ENCODE assay signal across 15 cellular contexts in the genomic region with DNA sequence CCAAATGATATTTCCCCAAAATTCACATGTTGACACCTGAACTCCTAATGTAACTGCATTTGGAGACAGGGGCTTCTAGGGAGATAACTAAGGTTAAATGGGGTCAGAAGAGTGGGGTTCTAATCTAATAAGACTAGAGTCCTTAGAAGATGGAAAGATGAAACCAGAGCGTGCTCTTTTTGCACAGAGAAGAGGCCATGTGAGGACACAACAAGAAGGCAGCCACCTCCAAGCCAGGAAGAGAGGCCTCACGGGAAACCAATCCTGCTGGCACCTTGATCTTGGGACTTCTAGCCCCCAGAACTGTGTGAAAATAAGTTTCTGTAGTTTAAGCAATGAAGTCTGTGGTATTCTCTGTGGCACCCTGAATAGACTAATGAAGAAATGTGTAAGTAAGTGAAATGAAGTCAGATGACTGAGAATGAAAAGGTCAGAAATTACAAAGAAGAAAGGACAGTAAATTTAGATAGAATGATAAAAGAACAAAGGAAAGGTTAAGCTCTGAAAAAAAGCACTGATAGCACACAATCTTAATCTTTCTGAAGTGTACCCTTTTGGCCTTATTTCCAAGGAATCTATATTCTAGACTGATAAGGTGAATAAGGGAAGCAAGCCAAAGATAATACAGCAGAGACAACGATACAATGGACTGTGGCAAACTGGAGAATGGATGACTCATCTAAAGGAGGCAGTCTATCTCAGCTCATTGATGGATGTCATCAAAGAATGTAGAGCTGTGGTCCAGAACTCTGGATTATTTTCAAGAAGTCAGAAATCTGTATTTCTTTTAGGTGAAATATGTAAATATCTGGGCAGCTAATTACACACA.
DNase-seq lines count a peak whose midpoint lies in the region; ATAC-seq, FAIRE-seq and TF ChIP-seq lines count a peak whose summit lies in the region.
"Had no signal": no experiment of that assay in that cellular context is flagged by ENCODE, and none has a peak within 500 bp of the region (broad histone marks: within the 10 kb centered on the region; RNA-seq: fewer than 3 reads in every experiment).

No MANE protein-coding gene starts in this region.

- H3K4me1 Mint-ChIP-seq in Calu3 (ENCODE audit: low read depth, unreplicated experiment) = no peaks in the 10 kb centered on the region

- H3K4me3 Mint-ChIP-seq in Calu3 (ENCODE audit: low read depth, unreplicated experiment) = no peak overlapping the region
- H3K4me3 Mint-ChIP-seq: activated CD4-positive, alpha-beta memory T cell treated with anti-CD3 and anti-CD28 coated beads for 36 hours; activated naive CD4-positive, alpha-beta T cell treated with anti-CD3 and anti-CD28 coated beads for 36 hours had no signal

- H3K4me1 ChIP-seq in BLaER1 (peaks cover 20% of the 10 kb centered on the region), OCI-LY7 (ENCODE audit: insufficient read depth, low read length, poor library complexity, severe bottlenecking) (peaks cover 9% of the 10 kb centered on the region)

- no peak overlapping the region for H2AFZ ChIP-seq in OCI-LY7 (ENCODE audit: low read length)

- no peaks in the 10 kb centered on the region for H3K27me3 Mint-ChIP-seq in Calu3 (ENCODE audit: unreplicated experiment)
- H3K27me3 Mint-ChIP-seq: activated CD4-positive, alpha-beta memory T cell treated with anti-CD3 and anti-CD28 coated beads for 36 hours had no signal

- no peak overlapping the region for H3K9ac ChIP-seq in BLaER1

- no peaks in the 10 kb centered on the region for H3K79me2 ChIP-seq in OCI-LY7 (ENCODE audit: insufficient read depth, low read depth, low read length)

- H3K36me3 ChIP-seq in BLaER1 (peaks cover 18% of the 10 kb centered on the region; the same call in 1 of the 2 replicates), OCI-LY7 (ENCODE audit: insufficient read depth, low read length) (no peaks in the 10 kb centered on the region; the same call in 1 of the 2 replicates)

- H3K27ac Mint-ChIP-seq in Calu3 (ENCODE audit: unreplicated experiment) = no peak overlapping the region
- H3K27ac Mint-ChIP-seq: activated CD4-positive, alpha-beta memory T cell treated with anti-CD3 and anti-CD28 coated beads for 36 hours; activated naive CD4-positive, alpha-beta T cell treated with anti-CD3 and anti-CD28 coated beads for 36 hours had no signal

- no peak overlapping the region for H3K27ac ChIP-seq in BLaER1
- H3K27ac ChIP-seq in OCI-LY7 (ENCODE audit: low read depth, low read length, poor library complexity, severe bottlenecking) = no peak overlapping the region
- H3K27ac ChIP-seq: C4-2B had no signal

- no peaks in the 10 kb centered on the region for H3K36me3 Mint-ChIP-seq in Calu3 (ENCODE audit: insufficient read depth, unreplicated experiment)

- POLR2A ChIA-PET in OCI-LY7 (lab: Charles Lee) = interaction anchor here (0.5 to 1.3 kb wide), 5 partner anchors 8 to 47 kb away, joined by 3 to 5 read pairs (median 3); no protein-coding TSS in a partner anchor

- intact Hi-C loops in OCI-LY7 (cut with micrococcal nuclease; ENCODE audit: unreplicated experiment) = no loop called here
- intact Hi-C loops in Calu3 (cut with micrococcal nuclease; ENCODE audit: unreplicated experiment) = no loop called here

- peak; percentile 69 for FAIRE-seq in H54 (lab: Jason Lieb, UNC)
- FAIRE-seq: H1, islet of Langerhans had no signal

- no peak for ATAC-seq in GM18873 (IDR thresholded peaks at IDR 0.05; ENCODE audit: low FRiP score, unreplicated experiment)

- no peak overlapping the region for H3K4me3 ChIP-seq in BLaER1
- no peak overlapping the region for H3K4me3 ChIP-seq in fibroblast of pulmonary artery (replicated peaks; ENCODE audit: low read depth, low read length)
- H3K4me3 ChIP-seq in OCI-LY7 (ENCODE audit: low read depth, low read length, poor library complexity, severe bottlenecking) = no peak overlapping the region

- no peak for TF ChIP-seq POLR2A in H54 (IDR thresholded peaks at IDR 0.05; ENCODE audit: low read depth, low read length)

- H4K20me1 ChIP-seq in BLaER1 (no peaks in the 10 kb centered on the region), OCI-LY7 (ENCODE audit: insufficient read depth, low read length) (no peaks in the 10 kb centered on the region)

- H3K4me2 ChIP-seq in BLaER1 (peak overlapping the region; percentile 25), OCI-LY7 (ENCODE audit: low read length) (no peak overlapping the region)

- DNase-seq in H54 (ENCODE audit: insufficient read length, low spot score) = peak; percentile 2
- peak; percentile 6 for DNase-seq in SK-MEL-5 (ENCODE audit: low read depth, low spot score)
- DNase-seq in fibroblast of pulmonary artery (ENCODE audit: low read depth) = peak; percentile 70
- no peak for DNase-seq in OCI-LY7 (ENCODE audit: low spot score)
- DNase-seq in AG20443 (ENCODE audit: low spot score) = no peak
- DNase-seq in Calu3 = no peak
- DNase-seq: activated CD4-positive, alpha-beta memory T cell treated with anti-CD3 and anti-CD28 coated beads for 36 hours; activated naive CD4-positive, alpha-beta T cell treated with anti-CD3 and anti-CD28 coated beads for 36 hours; NCI-H187; stimulated activated CD4-positive, alpha-beta T cell treated with anti-CD3 and anti-CD28 coated beads, Interleukin-4, amount 100 ng/mL, for 24 hours had no signal

- H3K9me3 ChIP-seq in BLaER1 (peaks cover 24% of the 10 kb centered on the region), OCI-LY7 (ENCODE audit: low read length) (peaks cover 7% of the 10 kb centered on the region; the same call in 1 of the 2 replicates)

- no peaks in the 10 kb centered on the region for H3K27me3 ChIP-seq in BLaER1

- TF ChIP-seq CTCF in fibroblast of pulmonary artery (IDR thresholded peaks at IDR 0.05; ENCODE audit: low read length, missing control alignments) = no peak
- no peak for TF ChIP-seq CTCF in OCI-LY7 (conservative IDR thresholded peaks at IDR 0.05; ENCODE audit: low read length)
- TF ChIP-seq CTCF in Calu3 (IDR thresholded peaks at IDR 0.05; ENCODE audit: unreplicated experiment) = no peak

- BruUV-seq in OCI-LY7 (replicated peaks; lab: Mats Ljungman, UMichigan) (no TSS peak), Calu3 (replicated peaks; lab: Mats Ljungman, UMichigan) (no TSS peak)

- in situ Hi-C loops in SK-MEL-5 (cut with HindIII; ENCODE audit: low pct_unique_long_range_greater_than_20kb, low sequenced_read_pairs) = no loop called here

- H3K9me2 ChIP-seq in OCI-LY7 (ENCODE audit: insufficient read depth, low read length) = no peaks in the 10 kb centered on the region

- CTCF ChIA-PET in OCI-LY7 (lab: Charles Lee; ENCODE audit: unreplicated experiment) (no interaction called here), Calu3 (lab: Charles Lee) (no interaction called here)

- no peaks in the 10 kb centered on the region for H3K9me3 Mint-ChIP-seq in Calu3 (ENCODE audit: low read depth, unreplicated experiment)
- H3K9me3 Mint-ChIP-seq: activated naive CD4-positive, alpha-beta T cell treated with anti-CD3 and anti-CD28 coated beads for 36 hours had no signal

Comparison
In these comparisons a context has a peak if more than half of its experiments do, and no peak if none do; other contexts are left out.
1. DNase-seq: peak in H54 (single experiment), SK-MEL-5 (single experiment) and fibroblast of pulmonary artery (single experiment); none in OCI-LY7 (single experiment), AG20443 (single experiment) and Calu3 (single experiment).